Comparison of ENCODE assay signal across 8 cellular contexts in the genomic region with DNA sequence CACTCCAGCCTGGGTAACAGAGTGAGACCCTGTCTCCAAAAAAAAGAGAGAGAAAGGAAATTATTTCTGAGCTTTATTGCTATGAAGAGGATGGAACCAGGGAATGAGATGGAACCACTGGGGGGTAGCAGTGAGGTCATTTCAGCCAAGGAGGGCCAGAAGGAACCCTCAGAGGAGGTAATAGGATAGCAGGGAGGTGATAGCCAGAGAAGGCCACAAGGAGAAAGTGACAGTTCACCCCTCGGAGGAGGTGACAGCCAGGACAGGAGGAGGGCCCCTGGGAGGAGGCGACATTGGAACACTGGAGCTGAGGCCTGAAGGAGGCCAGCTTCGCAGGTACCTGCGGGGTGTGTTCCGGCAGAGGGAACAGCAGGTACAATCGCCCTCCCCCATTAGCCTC.
DNase-seq lines count a peak whose midpoint lies in the region; ATAC-seq and TF ChIP-seq lines count a peak whose summit lies in the region.

No MANE protein-coding gene starts in this region.

- peaks cover 21% of the 10 kb centered on the region for H3K4me1 Mint-ChIP-seq in activated naive CD4-positive, alpha-beta T cell treated with anti-CD3 and anti-CD28 coated beads, Interleukin-2, amount 10 ng/mL, durations not matched to agents 7 days and 5 days

- peak overlapping the region; percentile 81 for H3K27ac Mint-ChIP-seq in activated naive CD4-positive, alpha-beta T cell treated with anti-CD3 and anti-CD28 coated beads, Interleukin-2, amount 10 ng/mL, durations not matched to agents 7 days and 5 days

- peak overlapping the region; percentile 83 for H3K4me3 Mint-ChIP-seq in activated naive CD4-positive, alpha-beta T cell treated with anti-CD3 and anti-CD28 coated beads, Interleukin-2, amount 10 ng/mL, durations not matched to agents 7 days and 5 days

- peaks cover 17% of the 10 kb centered on the region for H3K27me3 Mint-ChIP-seq in activated naive CD4-positive, alpha-beta T cell treated with anti-CD3 and anti-CD28 coated beads, Interleukin-2, amount 10 ng/mL, durations not matched to agents 7 days and 5 days

- H3K27me3 ChIP-seq in OCI-LY3 (ENCODE audit: low read depth, low read length): 0 out of 2 replicates have a peak, but pooled peaks cover 6% of the 10 kb centered on the region
- H3K27me3 ChIP-seq in neuron (ENCODE audit: insufficient read depth, low read length): no peaks in the 10 kb centered on the region

- H3K36me3 Mint-ChIP-seq in activated naive CD4-positive, alpha-beta T cell treated with anti-CD3 and anti-CD28 coated beads, Interleukin-2, amount 10 ng/mL, durations not matched to agents 7 days and 5 days: peaks cover 12% of the 10 kb centered on the region

- H3K4me3 ChIP-seq in OCI-LY3 (ENCODE audit: low read length) (peak overlapping the region; percentile 83), coronary artery (peak overlapping the region; percentile 86), neuron (ENCODE audit: low read length) (peak overlapping the region; percentile 61)

- no peaks in the 10 kb centered on the region for H4K20me1 ChIP-seq in OCI-LY3 (ENCODE audit: insufficient read depth, low read length)

- H3K36me3 ChIP-seq in OCI-LY3 (replicated peaks; ENCODE audit: low read depth, low read length): no peaks in the 10 kb centered on the region
- H3K36me3 ChIP-seq in neuron (ENCODE audit: insufficient read depth, low read length): no peaks in the 10 kb centered on the region

- H3K9me3 ChIP-seq in OCI-LY3 (ENCODE audit: insufficient read depth, low read length) (no peaks in the 10 kb centered on the region), neuron (ENCODE audit: low read length) (no peaks in the 10 kb centered on the region)

- H3K27ac ChIP-seq in OCI-LY3 (ENCODE audit: low read length) (no peak overlapping the region), coronary artery (no peak overlapping the region)

- no peak for ATAC-seq in GM21447 (IDR thresholded peaks at IDR 0.05; ENCODE audit: unreplicated experiment)
- ATAC-seq in GM19455 (IDR thresholded peaks at IDR 0.05; ENCODE audit: unreplicated experiment): no peak
- no peak for ATAC-seq in GM21390 (IDR thresholded peaks at IDR 0.05; ENCODE audit: unreplicated experiment)

- no peak for DNase-seq in activated naive CD4-positive, alpha-beta T cell treated with anti-CD3 and anti-CD28 coated beads, Interleukin-2, amount 10 ng/mL, durations not matched to agents 7 days and 5 days
- no peak for DNase-seq in activated naive CD4-positive, alpha-beta T cell treated with Interleukin-2 at 50 U/mL for 16 hours
- DNase-seq in coronary artery (ENCODE audit: low spot score): no peak

- no peaks in the 10 kb centered on the region for H3K9me3 Mint-ChIP-seq in activated naive CD4-positive, alpha-beta T cell treated with anti-CD3 and anti-CD28 coated beads, Interleukin-2, amount 10 ng/mL, durations not matched to agents 7 days and 5 days

- H3K4me1 ChIP-seq in OCI-LY3 (ENCODE audit: low read length) (peaks cover 17% of the 10 kb centered on the region), neuron (ENCODE audit: insufficient read depth, low read length) (peaks cover 18% of the 10 kb centered on the region)

- H3K79me2 ChIP-seq in OCI-LY3 (ENCODE audit: low read length): no peaks in the 10 kb centered on the region

- H2AFZ ChIP-seq in OCI-LY3 (ENCODE audit: low read depth, low read length): peak overlapping the region; percentile 70
- no peak overlapping the region for H2AFZ ChIP-seq in neuron (ENCODE audit: low read depth, low read length)

- H3K4me2 ChIP-seq in OCI-LY3 (ENCODE audit: low read length): peak overlapping the region; percentile 79

- peak overlapping the region; percentile 69 for H3K9ac ChIP-seq in OCI-LY3 (ENCODE audit: low read length)

- CTCF ChIA-PET in activated naive CD4-positive, alpha-beta T cell treated with anti-CD3 and anti-CD28 coated beads, Interleukin-2, amount 10 ng/mL, durations not matched to agents 7 days and 5 days (lab: Charles Lee): interaction anchor here (0.6 to 2.6 kb wide), 9 partner anchors 9 to 143 kb away, joined by 3 to 18 read pairs (median 3); no protein-coding TSS in a partner anchor

- TF ChIP-seq CTCF in OCI-LY3 (IDR thresholded peaks at IDR 0.05; ENCODE audit: low read depth, low read length) (peak; percentile 57), coronary artery (IDR thresholded peaks at IDR 0.05) (no peak)
